1 cellular context compared by ENCODE assay signal in the genomic region with DNA sequence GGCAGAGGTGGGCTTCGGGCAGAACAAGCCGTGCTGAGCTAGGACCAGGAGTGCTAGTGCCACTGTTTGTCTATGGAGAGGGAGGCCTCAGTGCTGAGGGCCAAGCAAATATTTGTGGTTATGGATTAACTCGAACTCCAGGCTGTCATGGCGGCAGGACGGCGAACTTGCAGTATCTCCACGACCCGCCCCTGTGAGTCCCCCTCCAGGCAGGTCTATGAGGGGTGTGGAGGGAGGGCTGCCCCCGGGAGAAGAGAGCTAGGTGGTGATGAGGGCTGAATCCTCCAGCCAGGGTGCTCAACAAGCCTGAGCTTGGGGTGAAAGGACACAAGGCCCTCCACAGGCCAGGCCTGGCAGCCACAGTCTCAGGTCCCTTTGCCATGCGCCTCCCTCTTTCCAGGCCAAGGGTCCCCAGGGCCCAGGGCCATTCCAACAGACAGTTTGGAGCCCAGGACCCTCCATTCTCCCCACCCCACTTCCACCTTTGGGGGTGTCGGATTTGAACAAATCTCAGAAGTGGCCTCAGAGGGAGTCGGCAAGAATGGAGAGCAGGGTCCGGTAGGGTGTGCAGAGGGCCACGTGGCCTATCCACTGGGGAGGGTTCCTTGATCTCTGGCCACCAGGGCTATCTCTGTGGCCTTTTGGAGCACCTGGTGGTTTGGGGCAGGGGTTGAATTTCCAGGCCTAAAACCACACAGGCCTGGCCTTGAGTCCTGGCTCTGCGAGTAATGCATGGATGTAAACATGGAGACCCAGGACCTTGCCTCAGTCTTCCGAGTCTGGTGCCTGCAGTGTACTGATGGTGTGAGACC.
TF ChIP-seq lines count a peak whose summit lies in the region.

TSS of gene PROC (plus strand) at position 128 of the 812 bp plus-strand sequence. CDS start 1,516 bp downstream, outside the sequence.

TF ChIP-seq in A549, 52 proteins besides CTCF, POLR2A, EP300 and RAD21 (continued from another document):
- TF ChIP-seq, protein P1, sequence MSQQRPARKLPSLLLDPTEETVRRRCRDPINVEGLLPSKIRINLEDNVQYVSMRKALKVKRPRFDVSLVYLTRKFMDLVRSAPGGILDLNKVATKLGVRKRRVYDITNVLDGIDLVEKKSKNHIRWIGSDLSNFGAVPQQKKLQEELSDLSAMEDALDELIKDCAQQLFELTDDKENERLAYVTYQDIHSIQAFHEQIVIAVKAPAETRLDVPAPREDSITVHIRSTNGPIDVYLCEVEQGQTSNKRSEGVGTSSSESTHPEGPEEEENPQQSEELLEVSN (IDR thresholded peaks at IDR 0.05; ENCODE audit: borderline replicate concordance, low read depth): no peak
- TF ChIP-seq RARB (CRISPR knock-in tag; IDR thresholded peaks at IDR 0.05) (no peak), NFE2L2 (conservative IDR thresholded peaks at IDR 0.05; ENCODE audit: low read length) (no peak), PHF8 (IDR thresholded peaks at IDR 0.05; ENCODE audit: borderline replicate concordance, low read depth) (no peak), CHD2 (IDR thresholded peaks at IDR 0.05; ENCODE audit: low read length, partially characterized antibody) (no peak), BHLHE40 (IDR thresholded peaks at IDR 0.05; ENCODE audit: low read depth, low read length) (no peak), MAFK (IDR thresholded peaks at IDR 0.05; ENCODE audit: partially characterized antibody) (no peak), NPAS2 (CRISPR knock-in tag; IDR thresholded peaks at IDR 0.05; ENCODE audit: borderline replicate concordance) (no peak), JUN (IDR thresholded peaks at IDR 0.05) (no peak)
- TF ChIP-seq, protein P2, sequence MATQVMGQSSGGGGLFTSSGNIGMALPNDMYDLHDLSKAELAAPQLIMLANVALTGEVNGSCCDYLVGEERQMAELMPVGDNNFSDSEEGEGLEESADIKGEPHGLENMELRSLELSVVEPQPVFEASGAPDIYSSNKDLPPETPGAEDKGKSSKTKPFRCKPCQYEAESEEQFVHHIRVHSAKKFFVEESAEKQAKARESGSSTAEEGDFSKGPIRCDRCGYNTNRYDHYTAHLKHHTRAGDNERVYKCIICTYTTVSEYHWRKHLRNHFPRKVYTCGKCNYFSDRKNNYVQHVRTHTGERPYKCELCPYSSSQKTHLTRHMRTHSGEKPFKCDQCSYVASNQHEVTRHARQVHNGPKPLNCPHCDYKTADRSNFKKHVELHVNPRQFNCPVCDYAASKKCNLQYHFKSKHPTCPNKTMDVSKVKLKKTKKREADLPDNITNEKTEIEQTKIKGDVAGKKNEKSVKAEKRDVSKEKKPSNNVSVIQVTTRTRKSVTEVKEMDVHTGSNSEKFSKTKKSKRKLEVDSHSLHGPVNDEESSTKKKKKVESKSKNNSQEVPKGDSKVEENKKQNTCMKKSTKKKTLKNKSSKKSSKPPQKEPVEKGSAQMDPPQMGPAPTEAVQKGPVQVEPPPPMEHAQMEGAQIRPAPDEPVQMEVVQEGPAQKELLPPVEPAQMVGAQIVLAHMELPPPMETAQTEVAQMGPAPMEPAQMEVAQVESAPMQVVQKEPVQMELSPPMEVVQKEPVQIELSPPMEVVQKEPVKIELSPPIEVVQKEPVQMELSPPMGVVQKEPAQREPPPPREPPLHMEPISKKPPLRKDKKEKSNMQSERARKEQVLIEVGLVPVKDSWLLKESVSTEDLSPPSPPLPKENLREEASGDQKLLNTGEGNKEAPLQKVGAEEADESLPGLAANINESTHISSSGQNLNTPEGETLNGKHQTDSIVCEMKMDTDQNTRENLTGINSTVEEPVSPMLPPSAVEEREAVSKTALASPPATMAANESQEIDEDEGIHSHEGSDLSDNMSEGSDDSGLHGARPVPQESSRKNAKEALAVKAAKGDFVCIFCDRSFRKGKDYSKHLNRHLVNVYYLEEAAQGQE (IDR thresholded peaks at IDR 0.05): no peak
- TF ChIP-seq, protein P3, sequence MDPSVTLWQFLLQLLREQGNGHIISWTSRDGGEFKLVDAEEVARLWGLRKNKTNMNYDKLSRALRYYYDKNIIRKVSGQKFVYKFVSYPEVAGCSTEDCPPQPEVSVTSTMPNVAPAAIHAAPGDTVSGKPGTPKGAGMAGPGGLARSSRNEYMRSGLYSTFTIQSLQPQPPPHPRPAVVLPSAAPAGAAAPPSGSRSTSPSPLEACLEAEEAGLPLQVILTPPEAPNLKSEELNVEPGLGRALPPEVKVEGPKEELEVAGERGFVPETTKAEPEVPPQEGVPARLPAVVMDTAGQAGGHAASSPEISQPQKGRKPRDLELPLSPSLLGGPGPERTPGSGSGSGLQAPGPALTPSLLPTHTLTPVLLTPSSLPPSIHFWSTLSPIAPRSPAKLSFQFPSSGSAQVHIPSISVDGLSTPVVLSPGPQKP (IDR thresholded peaks at IDR 0.05; ENCODE audit: low read depth, low read length): no peak
